In genomic region chr2:187509667-187510417, GRCh38 we compare ENCODE assay signal across 1 cellular context.
TF ChIP-seq lines count a peak whose summit lies in the region.

No MANE protein-coding gene starts in this region.

TF ChIP-seq in HepG2, 621 proteins besides CTCF, POLR2A, EP300 and RAD21 (continued from another document and continues in another):
- TF ChIP-seq ZFP91 (CRISPR knock-in tag; IDR thresholded peaks at IDR 0.05; ENCODE audit: borderline replicate concordance), result no peak; the same call in 1 of the 2 replicates
- 0 out of 2 replicates have a peak, but pooled peaks have one; percentile 47 for TF ChIP-seq ZFP37 (CRISPR knock-in tag; IDR thresholded peaks at IDR 0.05; ENCODE audit: borderline replicate concordance)
- TF ChIP-seq ZFP36L2 (CRISPR knock-in tag; IDR thresholded peaks at IDR 0.05), result no peak
- TF ChIP-seq ZNF674 (CRISPR knock-in tag; IDR thresholded peaks at IDR 0.05; ENCODE audit: low read depth), result no peak; the same call in 1 of the 2 replicates
- TF ChIP-seq EZH2 (conservative IDR thresholded peaks at IDR 0.05; ENCODE audit: low read depth, low read length), result no peak
- peak; percentile 84; the same call in 1 of the 2 replicates for TF ChIP-seq ARNT2 (CRISPR knock-in tag; IDR thresholded peaks at IDR 0.05; ENCODE audit: low read depth)
- TF ChIP-seq KDM5B (CRISPR knock-in tag; IDR thresholded peaks at IDR 0.05; ENCODE audit: borderline replicate concordance), result no peak
- TF ChIP-seq NFE2 (CRISPR knock-in tag; IDR thresholded peaks at IDR 0.05), result no peak
- no peak for TF ChIP-seq ZBTB1 (CRISPR knock-in tag; IDR thresholded peaks at IDR 0.05; ENCODE audit: borderline replicate concordance)
- peak; percentile 88 for TF ChIP-seq FOXK2 (IDR thresholded peaks at IDR 0.05)
- peak; percentile 97 for TF ChIP-seq SMAD3 (CRISPR knock-in tag; IDR thresholded peaks at IDR 0.05)
- TF ChIP-seq KAT7 (CRISPR knock-in tag; IDR thresholded peaks at IDR 0.05; ENCODE audit: borderline replicate concordance), result peak; percentile 79; the same call in 1 of the 2 replicates
- no peak for TF ChIP-seq SP1 (IDR thresholded peaks at IDR 0.05)
- TF ChIP-seq SP1 (CRISPR knock-in tag; IDR thresholded peaks at IDR 0.05), result peak; percentile 15; the same call in 1 of the 2 replicates
- TF ChIP-seq ZNF841 (CRISPR knock-in tag; IDR thresholded peaks at IDR 0.05; ENCODE audit: borderline replicate concordance), result no peak
- 0 out of 2 replicates have a peak, but pooled peaks have one; percentile 87 for TF ChIP-seq TOE1 (CRISPR knock-in tag; IDR thresholded peaks at IDR 0.05)
- TF ChIP-seq ARID2 (CRISPR knock-in tag; IDR thresholded peaks at IDR 0.05; ENCODE audit: borderline replicate concordance), result no peak
- 0 out of 2 replicates have a peak, but pooled peaks have one; percentile 32 for TF ChIP-seq RORA (CRISPR knock-in tag; IDR thresholded peaks at IDR 0.05)
- no peak for TF ChIP-seq NFATC3 (CRISPR knock-in tag; IDR thresholded peaks at IDR 0.05)
- no peak for TF ChIP-seq ZNF776 (CRISPR knock-in tag; IDR thresholded peaks at IDR 0.05)
- no peak for TF ChIP-seq PRDM4 (CRISPR knock-in tag; IDR thresholded peaks at IDR 0.05; ENCODE audit: borderline replicate concordance)
- peak; percentile 91 for TF ChIP-seq DPF2 (CRISPR knock-in tag; IDR thresholded peaks at IDR 0.05; ENCODE audit: borderline replicate concordance, low read depth)
- no peak for TF ChIP-seq ZNF138 (CRISPR knock-in tag; IDR thresholded peaks at IDR 0.05; ENCODE audit: low read depth)
- TF ChIP-seq TAF1 (CRISPR knock-in tag; IDR thresholded peaks at IDR 0.05), result no peak; the same call in 1 of the 2 replicates
- peak; percentile 97 for TF ChIP-seq SKIL (CRISPR knock-in tag; IDR thresholded peaks at IDR 0.05; ENCODE audit: borderline replicate concordance)
- TF ChIP-seq GRHL1 (CRISPR knock-in tag; conservative IDR thresholded peaks at IDR 0.05), result no peak
- TF ChIP-seq IRF1 (CRISPR knock-in tag; IDR thresholded peaks at IDR 0.05; ENCODE audit: low read depth), result no peak
- no peak for TF ChIP-seq ZC3H4 (CRISPR knock-in tag; IDR thresholded peaks at IDR 0.05; ENCODE audit: borderline replicate concordance)
- TF ChIP-seq NFIC (IDR thresholded peaks at IDR 0.05; ENCODE audit: low read length), result peak; percentile 98
- no peak for TF ChIP-seq EHMT2 (IDR thresholded peaks at IDR 0.05; ENCODE audit: borderline replicate concordance, low read depth, low read length)
- peak; percentile 21; the same call in 1 of the 2 replicates for TF ChIP-seq KMT2B (CRISPR knock-in tag; IDR thresholded peaks at IDR 0.05)
- no peak for TF ChIP-seq ZNF790 (CRISPR knock-in tag; IDR thresholded peaks at IDR 0.05; ENCODE audit: borderline replicate concordance)
- TF ChIP-seq ZFAT (CRISPR knock-in tag; conservative IDR thresholded peaks at IDR 0.05), result no peak
- TF ChIP-seq RBM22 (optimal IDR thresholded peaks at IDR 0.05; ENCODE audit: low read length), result peak; percentile 61
- TF ChIP-seq CENPT (CRISPR knock-in tag; IDR thresholded peaks at IDR 0.05; ENCODE audit: low read depth), result no peak
- TF ChIP-seq ZMAT5 (CRISPR knock-in tag; IDR thresholded peaks at IDR 0.05; ENCODE audit: borderline replicate concordance, low read depth), result no peak
- TF ChIP-seq ZNF234 (CRISPR knock-in tag; conservative IDR thresholded peaks at IDR 0.05), result no peak
- peak; percentile 100 for TF ChIP-seq GATA4 (IDR thresholded peaks at IDR 0.05; ENCODE audit: borderline replicate concordance, low read depth)
- TF ChIP-seq ZNF546 (CRISPR knock-in tag; conservative IDR thresholded peaks at IDR 0.05), result 0 out of 2 replicates have a peak, but pooled peaks have one; percentile 17
- no peak for TF ChIP-seq BCLAF1 (IDR thresholded peaks at IDR 0.05)
- no peak for TF ChIP-seq HNRNPL (IDR thresholded peaks at IDR 0.05; ENCODE audit: low read depth, low read length)
- TF ChIP-seq ZNF589 (CRISPR knock-in tag; conservative IDR thresholded peaks at IDR 0.05), result 0 out of 2 replicates have a peak, but pooled peaks have one; percentile 46
- no peak for TF ChIP-seq CENPBD1 (CRISPR knock-in tag; IDR thresholded peaks at IDR 0.05; ENCODE audit: borderline replicate concordance, low read depth)
- peak; percentile 74; the same call in 1 of the 2 replicates for TF ChIP-seq TRIM24 (CRISPR knock-in tag; IDR thresholded peaks at IDR 0.05)
- no peak for TF ChIP-seq ZHX1 (CRISPR knock-in tag; IDR thresholded peaks at IDR 0.05; ENCODE audit: low read depth)
- TF ChIP-seq ZNF44 (CRISPR knock-in tag; IDR thresholded peaks at IDR 0.05), result no peak
- no peak for TF ChIP-seq ZKSCAN5 (CRISPR knock-in tag; IDR thresholded peaks at IDR 0.05)
- TF ChIP-seq HNRNPLL (IDR thresholded peaks at IDR 0.05; ENCODE audit: low read depth, low read length, poor library complexity, severe bottlenecking), result no peak
- 0 out of 2 replicates have a peak, but pooled peaks have one; percentile 34 for TF ChIP-seq DDIT3 (CRISPR knock-in tag; IDR thresholded peaks at IDR 0.05)
- peak; percentile 80 for TF ChIP-seq ZFP1 (CRISPR knock-in tag; IDR thresholded peaks at IDR 0.05)
- TF ChIP-seq MTA3 (CRISPR knock-in tag; IDR thresholded peaks at IDR 0.05), result no peak
- TF ChIP-seq HNRNPK (IDR thresholded peaks at IDR 0.05; ENCODE audit: low read depth, low read length, poor library complexity, severe bottlenecking), result no peak
- peak; percentile 55 for TF ChIP-seq KDM1A (CRISPR knock-in tag; IDR thresholded peaks at IDR 0.05)
